11 cellular contexts compared by ENCODE assay signal in genomic region chr12:54420766-54421144, GRCh38. TPM values are rescaled to one million over a fixed set of nuclear protein-coding genes. Genes with fewer than 3 reads are reported as not detected.
A peak's percentile ranks its signal among the peaks of the same experiment; 100 is the strongest.
DNase-seq lines count a peak whose midpoint lies in the region; ATAC-seq and TF ChIP-seq lines count a peak whose summit lies in the region.
"Had no signal": no experiment of that assay in that cellular context is flagged by ENCODE, and none has a peak within 500 bp of the region (broad histone marks: within the 10 kb centered on the region; RNA-seq: fewer than 3 reads in every experiment).

No MANE protein-coding gene starts in this region.

- H2BK120ac ChIP-seq in mesendoderm (ENCODE audit: low read depth, low read length), result peak overlapping the region; percentile 78

- H3K4me1 Mint-ChIP-seq in activated T-cell treated with anti-CD3 and anti-CD28 coated beads, Interleukin-2, amount 50 U/mL, for 72 hours (ENCODE audit: low read depth), result peaks cover 46% of the 10 kb centered on the region
- H3K4me1 Mint-ChIP-seq in type B pancreatic cell (ENCODE audit: unreplicated experiment), result peaks cover 40% of the 10 kb centered on the region

- H3K9ac ChIP-seq in mesendoderm (ENCODE audit: low read length), result peak overlapping the region; percentile 98

- H3K18ac ChIP-seq in mesendoderm (ENCODE audit: low read length), result peak overlapping the region; percentile 98

- peak overlapping the region; percentile 82 for H3K4ac ChIP-seq in mesendoderm (ENCODE audit: low read depth, low read length)

- H2AK5ac ChIP-seq in mesendoderm (ENCODE audit: low read length), result peak overlapping the region; percentile 95

- no peak overlapping the region for H2BK15ac ChIP-seq in mesendoderm (replicated peaks; ENCODE audit: low read depth)

- H4K5ac ChIP-seq in mesendoderm (ENCODE audit: low read length), result peak overlapping the region; percentile 94

- TF ChIP-seq CTCF in astrocyte of the spinal cord (IDR thresholded peaks at IDR 0.05; ENCODE audit: low read depth, low read length), result no peak
- TF ChIP-seq CTCF in type B pancreatic cell (conservative IDR thresholded peaks at IDR 0.05), result no peak

- H3K27ac ChIP-seq in mesendoderm (ENCODE audit: low read depth, low read length), result peak overlapping the region; percentile 88

- H3K4me3 Mint-ChIP-seq in activated T-cell treated with anti-CD3 and anti-CD28 coated beads, Interleukin-2, amount 50 U/mL, for 72 hours, result peak overlapping the region in 1 of 2 donors; percentile 28
- H3K4me3 Mint-ChIP-seq in type B pancreatic cell, result peak overlapping the region; percentile 74
- H3K4me3 Mint-ChIP-seq: stimulated activated naive B cell treated with anti-CD40 and anti-IgM and Interleukin-4, amounts not matched to agents 10 μg/mL and 1 μg/mL and 100 μg/mL, for 72 hours had no signal

- DNase-seq in activated T-cell treated with anti-CD3 and anti-CD28 coated beads, Interleukin-2, amount 50 U/mL, for 72 hours, result no peak
- DNase-seq in activated T-cell treated with anti-CD3 and anti-CD28 coated beads for 4 hours, result no peak
- peak; percentile 15 for DNase-seq in astrocyte of the spinal cord (ENCODE audit: low read depth, low spot score)
- DNase-seq in mesendoderm, result no peak
- no peak for DNase-seq in type B pancreatic cell (ENCODE audit: extremely low spot score, unreplicated experiment)
- DNase-seq in epidermal melanocyte (ENCODE audit: insufficient read length, low spot score), result no peak
- no peak for DNase-seq in NCI-H748 (lab: John Stamatoyannopoulos, UW; ENCODE audit: unreplicated experiment)
- no peak for DNase-seq in putamen (ENCODE audit: low spot score)
- DNase-seq: activated CD4-positive, alpha-beta T cell treated with anti-CD3 and anti-CD28 coated beads for 1 hour; C1 segment of cervical spinal cord; stimulated activated naive B cell treated with anti-CD40 and anti-IgM and Interleukin-4, amounts not matched to agents 10 μg/mL and 1 μg/mL and 100 μg/mL, for 72 hours had no signal

- peak overlapping the region; percentile 76 for H2BK5ac ChIP-seq in mesendoderm (ENCODE audit: low read length)

- peaks cover 6% of the 10 kb centered on the region for H3K27me3 Mint-ChIP-seq in activated T-cell treated with anti-CD3 and anti-CD28 coated beads, Interleukin-2, amount 50 U/mL, for 72 hours (ENCODE audit: low read depth)
- H3K27me3 Mint-ChIP-seq in type B pancreatic cell, result peaks cover 77% of the 10 kb centered on the region

- H3K79me2 ChIP-seq in mesendoderm (ENCODE audit: control insufficient read depth, insufficient read depth, low read length), result peaks cover 34% of the 10 kb centered on the region

- H3K9me3 Mint-ChIP-seq in activated T-cell treated with anti-CD3 and anti-CD28 coated beads, Interleukin-2, amount 50 U/mL, for 72 hours, result no peaks in the 10 kb centered on the region
- no peaks in the 10 kb centered on the region for H3K9me3 Mint-ChIP-seq in type B pancreatic cell
- H3K9me3 Mint-ChIP-seq: stimulated activated naive B cell treated with anti-CD40 and anti-IgM and Interleukin-4, amounts not matched to agents 10 μg/mL and 1 μg/mL and 100 μg/mL, for 72 hours had no signal

- no peak overlapping the region for H3K23ac ChIP-seq in mesendoderm (ENCODE audit: low read length)

- H3K27me3 ChIP-seq in mesendoderm (ENCODE audit: insufficient read depth, low read length, poor library complexity), result no peaks in the 10 kb centered on the region

- H4K8ac ChIP-seq in mesendoderm (ENCODE audit: low read depth, low read length), result no peak overlapping the region

- peaks cover 5% of the 10 kb centered on the region for H3K79me1 ChIP-seq in mesendoderm (ENCODE audit: low read length)

- ATAC-seq in activated T-cell treated with anti-CD3 and anti-CD28 coated beads, Interleukin-2, amount 50 U/mL, for 72 hours (replicated peaks in 1 of 2), result no peak
- ATAC-seq: stimulated activated naive B cell treated with anti-CD40 and anti-IgM and Interleukin-4, amounts not matched to agents 10 μg/mL and 1 μg/mL and 100 μg/mL, for 72 hours had no signal

- H3K36me3 ChIP-seq in mesendoderm (ENCODE audit: control insufficient read depth, insufficient read depth, low read length), result no peaks in the 10 kb centered on the region

- no peak overlapping the region for H3K4me2 ChIP-seq in mesendoderm (ENCODE audit: low read length)

- WGBS in mesendoderm (ENCODE audit: extremely low coverage, insufficient coverage, low lambda C conversion rate), result no CpG with 5 or more reads among the region's 2 CpGs

- peak overlapping the region; percentile 92 for H3K56ac ChIP-seq in mesendoderm (ENCODE audit: low read length)

- H3K36me3 Mint-ChIP-seq in activated T-cell treated with anti-CD3 and anti-CD28 coated beads, Interleukin-2, amount 50 U/mL, for 72 hours (ENCODE audit: insufficient read depth in 2 of 2), result peaks cover 4% of the 10 kb centered on the region in 2 donors
- no peaks in the 10 kb centered on the region for H3K36me3 Mint-ChIP-seq in type B pancreatic cell
- H3K36me3 Mint-ChIP-seq: stimulated activated naive B cell treated with anti-CD40 and anti-IgM and Interleukin-4, amounts not matched to agents 10 μg/mL and 1 μg/mL and 100 μg/mL, for 72 hours had no signal

- peaks cover 27% of the 10 kb centered on the region for H3K4me1 ChIP-seq in mesendoderm (ENCODE audit: control insufficient read depth, low read depth, low read length)

- in situ Hi-C loops in astrocyte of the spinal cord (cut with HindIII; ENCODE audit: low sequenced_read_pairs), result no loop called here

- H3K27ac Mint-ChIP-seq in activated T-cell treated with anti-CD3 and anti-CD28 coated beads, Interleukin-2, amount 50 U/mL, for 72 hours, result peak overlapping the region; percentile 72
- H3K27ac Mint-ChIP-seq in type B pancreatic cell, result no peak overlapping the region
- H3K27ac Mint-ChIP-seq: stimulated activated naive B cell treated with anti-CD40 and anti-IgM and Interleukin-4, amounts not matched to agents 10 μg/mL and 1 μg/mL and 100 μg/mL, for 72 hours had no signal

- no peak overlapping the region for H3K4me3 ChIP-seq in astrocyte of the spinal cord (ENCODE audit: low read depth, low read length)
- no peak overlapping the region for H3K4me3 ChIP-seq in mesendoderm (ENCODE audit: low read length)

RNA-seq across cellular contexts. Expression of gene ITGA5, which starts 1.7 kb away (rescaled TPM):
- 10 to 100 TPM; 20.6 to 27.4 TPM for total RNA-seq in activated T-cell treated with anti-CD3 and anti-CD28 coated beads, Interleukin-2, amount 50 U/mL, for 72 hours
- polyA plus RNA-seq in mesendoderm (2013, experiment 1 of 2), result 39.8 TPM
- 35.6 TPM for polyA plus RNA-seq in mesendoderm (2013, experiment 2 of 2)
- 2.5 and 25.9 TPM in 2 replicates for total RNA-seq in type B pancreatic cell (ENCODE audit: low replicate concordance)

RNA-seq across cellular contexts. Expression of gene ZNF385A, which starts 36.2 kb away (rescaled TPM):
- total RNA-seq in activated T-cell treated with anti-CD3 and anti-CD28 coated beads, Interleukin-2, amount 50 U/mL, for 72 hours, result 1 to 10 TPM; 1.3 to 2.8 TPM
- polyA plus RNA-seq in mesendoderm (2013, experiment 1 of 2), result 6.6 TPM
- 6.0 TPM for polyA plus RNA-seq in mesendoderm (2013, experiment 2 of 2)
- 29.5 and 47.3 TPM in 2 replicates for total RNA-seq in type B pancreatic cell (ENCODE audit: low replicate concordance)

RNA-seq across cellular contexts. Expression of gene GTSF1, which starts 52.6 kb away (rescaled TPM):
- total RNA-seq in activated T-cell treated with anti-CD3 and anti-CD28 coated beads, Interleukin-2, amount 50 U/mL, for 72 hours, result 10 to 100 TPM in 1 of 2 donors, 1 to 10 TPM in 1; 8.5 to 12.4 TPM
- polyA plus RNA-seq in mesendoderm (2013, experiment 1 of 2), result 2.7 TPM
- polyA plus RNA-seq in mesendoderm (2013, experiment 2 of 2), result 2.8 TPM
- not detected in 2 replicates for total RNA-seq in type B pancreatic cell (ENCODE audit: low replicate concordance)

RNA-seq across cellular contexts. Expression of gene GPR84, which starts 56.5 kb away (rescaled TPM):
- total RNA-seq in activated T-cell treated with anti-CD3 and anti-CD28 coated beads, Interleukin-2, amount 50 U/mL, for 72 hours, result 10 to 100 TPM in 1 of 2 donors, 1 to 10 TPM in 1; 3.8 to 16.0 TPM
- not detected for polyA plus RNA-seq in mesendoderm (2013, experiment 1 of 2)
- not detected for polyA plus RNA-seq in mesendoderm (2013, experiment 2 of 2)
- total RNA-seq in type B pancreatic cell (ENCODE audit: low replicate concordance), result not detected in 2 replicates
